Comparison of ENCODE assay signal across 19 cellular contexts in genomic region chr5:7902993-7903625, GRCh38. TPM values are rescaled to one million over a fixed set of nuclear protein-coding genes. Genes with fewer than 3 reads are reported as not detected.
A peak's percentile ranks its signal among the peaks of the same experiment; 100 is the strongest.
DNase-seq lines count a peak whose midpoint lies in the region; TF ChIP-seq lines count a peak whose summit lies in the region.
"Had no signal": no experiment of that assay in that cellular context is flagged by ENCODE, and none has a peak within 500 bp of the region (broad histone marks: within the 10 kb centered on the region; RNA-seq: fewer than 3 reads in every experiment).

No MANE protein-coding gene starts in this region.

- no peaks in the 10 kb centered on the region for H3K9me3 ChIP-seq in SJSA1 (replicated peaks)

- peaks cover 21% of the 10 kb centered on the region for H3K4me1 Mint-ChIP-seq in activated naive CD8-positive, alpha-beta T cell (ENCODE audit: low read depth)
- H3K4me1 Mint-ChIP-seq in activated naive CD8-positive, alpha-beta T cell treated with anti-CD3 and anti-CD28 coated beads for 36 hours = peaks cover 9% of the 10 kb centered on the region
- H3K4me1 Mint-ChIP-seq in Calu3 (ENCODE audit: low read depth, unreplicated experiment) (peaks cover 12% of the 10 kb centered on the region), neural crest cell (no peaks in the 10 kb centered on the region), progenitor cell of endocrine pancreas (ENCODE audit: low read depth) (no peaks in the 10 kb centered on the region)
- H3K4me1 Mint-ChIP-seq: B cell, CD14-positive monocyte, GM23338 had no signal

- peaks cover 65% of the 10 kb centered on the region for H3K36me3 ChIP-seq in SJSA1

- H3K4me3 ChIP-seq in SJSA1 = no peak overlapping the region
- H3K4me3 ChIP-seq: GM23338 had no signal

- no peak overlapping the region for H3K4me3 Mint-ChIP-seq in activated naive CD8-positive, alpha-beta T cell
- no peak overlapping the region for H3K4me3 Mint-ChIP-seq in activated naive CD8-positive, alpha-beta T cell treated with anti-CD3 and anti-CD28 coated beads for 36 hours
- H3K4me3 Mint-ChIP-seq in Calu3 (ENCODE audit: low read depth, unreplicated experiment) = no peak overlapping the region
- H3K4me3 Mint-ChIP-seq in neural crest cell = no peak overlapping the region
- H3K4me3 Mint-ChIP-seq in progenitor cell of endocrine pancreas (ENCODE audit: low read depth) = no peak overlapping the region
- H3K4me3 Mint-ChIP-seq: B cell, CD14-positive monocyte, GM23338 had no signal

- H3K27ac ChIP-seq in SJSA1 = peak overlapping the region; percentile 68

- no peaks in the 10 kb centered on the region for H3K27me3 ChIP-seq in SJSA1 (replicated peaks)

- H3K27me3 Mint-ChIP-seq in activated naive CD8-positive, alpha-beta T cell = no peaks in the 10 kb centered on the region
- no peaks in the 10 kb centered on the region for H3K27me3 Mint-ChIP-seq in activated naive CD8-positive, alpha-beta T cell treated with anti-CD3 and anti-CD28 coated beads for 36 hours
- no peaks in the 10 kb centered on the region for H3K27me3 Mint-ChIP-seq in Calu3 (ENCODE audit: unreplicated experiment)
- H3K27me3 Mint-ChIP-seq in neural crest cell (ENCODE audit: low read depth) = no peaks in the 10 kb centered on the region
- H3K27me3 Mint-ChIP-seq in progenitor cell of endocrine pancreas = no peaks in the 10 kb centered on the region
- H3K27me3 Mint-ChIP-seq: B cell had no signal

- H3K4me1 ChIP-seq in SJSA1 (replicated peaks) = peaks cover 32% of the 10 kb centered on the region

- H3K9me3 Mint-ChIP-seq in activated naive CD8-positive, alpha-beta T cell (ENCODE audit: low read depth) = peaks cover 11% of the 10 kb centered on the region
- peaks cover 10% of the 10 kb centered on the region for H3K9me3 Mint-ChIP-seq in activated naive CD8-positive, alpha-beta T cell treated with anti-CD3 and anti-CD28 coated beads for 36 hours
- H3K9me3 Mint-ChIP-seq in Calu3 (ENCODE audit: low read depth, unreplicated experiment) (peaks cover 4% of the 10 kb centered on the region), neural crest cell (peaks cover 10% of the 10 kb centered on the region), progenitor cell of endocrine pancreas (ENCODE audit: low read depth) (peaks cover 11% of the 10 kb centered on the region)

- intact Hi-C loops in Calu3 (cut with micrococcal nuclease; ENCODE audit: unreplicated experiment) = no loop called here

- no peak for TF ChIP-seq CTCF in Calu3 (IDR thresholded peaks at IDR 0.05; ENCODE audit: unreplicated experiment)
- TF ChIP-seq CTCF in neural crest cell (conservative IDR thresholded peaks at IDR 0.05) = no peak
- TF ChIP-seq CTCF in progenitor cell of endocrine pancreas (IDR thresholded peaks at IDR 0.05; ENCODE audit: unreplicated experiment) = no peak

- H3K27ac Mint-ChIP-seq in activated naive CD8-positive, alpha-beta T cell = peak overlapping the region; percentile 29
- no peak overlapping the region for H3K27ac Mint-ChIP-seq in activated naive CD8-positive, alpha-beta T cell treated with anti-CD3 and anti-CD28 coated beads for 36 hours
- H3K27ac Mint-ChIP-seq in Calu3 (ENCODE audit: unreplicated experiment) (peak overlapping the region; percentile 40), neural crest cell (ENCODE audit: unreplicated experiment) (peak overlapping the region; percentile 24), progenitor cell of endocrine pancreas (no peak overlapping the region)
- H3K27ac Mint-ChIP-seq: B cell, CD14-positive monocyte had no signal

- peaks cover 45% of the 10 kb centered on the region for H3K36me3 Mint-ChIP-seq in activated naive CD8-positive, alpha-beta T cell
- H3K36me3 Mint-ChIP-seq in activated naive CD8-positive, alpha-beta T cell treated with anti-CD3 and anti-CD28 coated beads for 36 hours = peaks cover 73% of the 10 kb centered on the region
- H3K36me3 Mint-ChIP-seq in Calu3 (ENCODE audit: insufficient read depth, unreplicated experiment) = peaks cover 38% of the 10 kb centered on the region
- peaks cover 60% of the 10 kb centered on the region for H3K36me3 Mint-ChIP-seq in neural crest cell (ENCODE audit: low read depth)
- peaks cover 59% of the 10 kb centered on the region for H3K36me3 Mint-ChIP-seq in progenitor cell of endocrine pancreas (ENCODE audit: insufficient read depth)

- CTCF ChIA-PET in Calu3 (lab: Charles Lee) = no interaction called here

- DNase-seq in activated naive CD8-positive, alpha-beta T cell treated with anti-CD3 and anti-CD28 coated beads for 36 hours = no peak
- DNase-seq in Calu3 (no peak), SJSA1 (ENCODE audit: low read depth in 1 of 2, low spot score in 2 of 2) (no peak), neural crest cell (ENCODE audit: low read depth, low spot score) (no peak), H4 (ENCODE audit: low spot score) (no peak), progenitor cell of endocrine pancreas (ENCODE audit: low spot score, unreplicated experiment) (no peak)
- DNase-seq: DMS79, IMR-90, Karpas-422, MV-4-11, NCI-H1694 treated with DMSO at 0.1 percent for 48 hours, NCI-H2081 treated with DMSO at 0.1 percent for 48 hours, NCI-H2171 treated with DMSO at 0.1 percent for 48 hours, NCI-H524 treated with DMSO at 0.1 percent for 48 hours, NCI-H82 had no signal

- no TSS peak for BruUV-seq in Calu3 (replicated peaks; lab: Mats Ljungman, UMichigan)

RNA-seq across cellular contexts. Expression of gene MTRR, which starts 34.2 kb away (rescaled TPM):
- 10 to 100 TPM; 54.1 to 67.2 TPM for total RNA-seq in activated naive CD8-positive, alpha-beta T cell treated with anti-CD3 and anti-CD28 coated beads for 36 hours
- total RNA-seq in Calu3 (2022) = 55.9 and 61.2 TPM in 2 replicates
- 37.5 and 52.1 TPM in 2 replicates for total RNA-seq in SJSA1 (2014; rRNA removed; shearing (Covaris generic))
- 43.3 and 50.8 TPM in 2 replicates for total RNA-seq in neural crest cell
- 29.7 and 37.4 TPM in 2 replicates for total RNA-seq in H4 (2014; rRNA removed; shearing (Covaris generic))
- total RNA-seq in progenitor cell of endocrine pancreas = 49.0 and 49.3 TPM in 2 replicates

RNA-seq across cellular contexts. Expression of gene FASTKD3, which starts 34.3 kb away (rescaled TPM):
- 10 to 100 TPM; 23.3 to 23.6 TPM for total RNA-seq in activated naive CD8-positive, alpha-beta T cell treated with anti-CD3 and anti-CD28 coated beads for 36 hours
- 11.0 and 13.5 TPM in 2 replicates for total RNA-seq in Calu3 (2022)
- 7.3 and 23.6 TPM in 2 replicates for total RNA-seq in SJSA1 (2014; rRNA removed; shearing (Covaris generic))
- 12.2 and 12.9 TPM in 2 replicates for total RNA-seq in neural crest cell
- total RNA-seq in H4 (2014; rRNA removed; shearing (Covaris generic)) = 34.4 and 41.9 TPM in 2 replicates
- 9.4 and 11.1 TPM in 2 replicates for total RNA-seq in progenitor cell of endocrine pancreas

RNA-seq across cellular contexts. Expression of gene CFAP90, which starts 52.2 kb away (rescaled TPM):
- total RNA-seq in activated naive CD8-positive, alpha-beta T cell treated with anti-CD3 and anti-CD28 coated beads for 36 hours = not detected
- total RNA-seq in Calu3 (2022) (not detected in 2 replicates), neural crest cell (0.68 and 0.84 TPM in 2 replicates), progenitor cell of endocrine pancreas (2.1 and 2.8 TPM in 2 replicates)
- not detected in 2 replicates for total RNA-seq in SJSA1 (2014; rRNA removed; shearing (Covaris generic))
- not detected in 2 replicates for total RNA-seq in H4 (2014; rRNA removed; shearing (Covaris generic))
- total RNA-seq: B cell, IMR-90 had no signal

Comparison
In these comparisons a context has a peak if more than half of its experiments do, and no peak if none do; other contexts are left out.
1. H3K27ac Mint-ChIP-seq: peak in activated naive CD8-positive, alpha-beta T cell (single experiment), Calu3 (single experiment) and neural crest cell (single experiment); none in activated naive CD8-positive, alpha-beta T cell treated with anti-CD3 and anti-CD28 coated beads for 36 hours (single experiment) and progenitor cell of endocrine pancreas (single experiment).